Comparison of ENCODE assay signal across 9 cellular contexts in the genomic region with DNA sequence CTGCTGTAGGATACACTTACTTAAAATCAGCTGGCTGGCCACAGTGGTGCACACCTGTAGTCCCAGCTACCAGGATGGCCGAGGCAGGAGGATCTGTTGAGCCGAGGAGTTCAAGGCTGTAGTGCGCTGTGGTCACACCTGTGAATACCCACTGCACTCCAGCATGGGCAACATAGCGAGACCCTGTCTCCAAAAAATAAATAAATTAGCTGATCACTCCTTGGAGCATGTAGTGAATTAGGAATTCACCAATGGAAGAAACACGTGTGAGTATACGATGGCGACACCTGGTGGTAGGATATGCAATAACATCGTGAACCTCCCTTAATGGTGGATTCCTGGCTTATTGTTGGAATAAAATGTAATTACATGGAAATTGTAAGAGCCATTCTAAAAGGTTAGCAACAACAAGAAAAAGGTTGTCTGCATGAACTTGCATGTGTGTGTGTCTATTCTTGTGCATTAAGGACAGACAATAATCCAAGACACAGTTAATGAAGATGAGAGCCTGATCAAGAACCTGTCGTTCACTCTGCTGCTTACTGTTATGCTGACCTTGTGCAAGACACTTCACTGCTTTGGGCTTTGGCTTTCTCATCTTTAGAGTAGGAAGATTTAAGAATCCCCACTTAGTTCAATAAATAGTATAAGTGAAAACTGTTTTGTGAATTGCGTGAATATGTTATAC. TPM values are rescaled to one million over a fixed set of nuclear protein-coding genes. Genes with fewer than 3 reads are reported as not detected.
DNase-seq lines count a peak whose midpoint lies in the region; ATAC-seq and TF ChIP-seq lines count a peak whose summit lies in the region.
"Had no signal": no experiment of that assay in that cellular context is flagged by ENCODE, and none has a peak within 500 bp of the region (broad histone marks: within the 10 kb centered on the region; RNA-seq: fewer than 3 reads in every experiment).

No MANE protein-coding gene starts in this region.

- peaks cover 4% of the 10 kb centered on the region for H3K27me3 Mint-ChIP-seq in activated naive CD4-positive, alpha-beta T cell treated with anti-CD3 and anti-CD28 coated beads, Interleukin-2, amount 10 ng/mL, durations not matched to agents 7 days and 5 days
- H3K27me3 Mint-ChIP-seq: activated naive CD4-positive, alpha-beta T cell treated with anti-CD3 and anti-CD28 coated beads, Interleukin-2, amount 50 U/mL, for 24 hours had no signal

- H3K27ac ChIP-seq in SJSA1 (no peak overlapping the region), prostate gland (no peak overlapping the region)

- H3K9me3 Mint-ChIP-seq in activated naive CD4-positive, alpha-beta T cell treated with anti-CD3 and anti-CD28 coated beads, Interleukin-2, amount 10 ng/mL, durations not matched to agents 7 days and 5 days, result no peaks in the 10 kb centered on the region
- H3K9me3 Mint-ChIP-seq: activated naive CD4-positive, alpha-beta T cell treated with anti-CD3 and anti-CD28 coated beads, Interleukin-2, amount 50 U/mL, for 24 hours had no signal

- peak; percentile 65 to 96 (median 84) for TF ChIP-seq CTCF in prostate gland (IDR thresholded peaks at IDR 0.05)

- H3K4me3 ChIP-seq in SJSA1 (no peak overlapping the region), prostate gland (no peak overlapping the region)

- H3K27ac Mint-ChIP-seq in activated naive CD4-positive, alpha-beta T cell treated with anti-CD3 and anti-CD28 coated beads, Interleukin-2, amount 10 ng/mL, durations not matched to agents 7 days and 5 days, result no peak overlapping the region
- H3K27ac Mint-ChIP-seq: activated naive CD4-positive, alpha-beta T cell treated with anti-CD3 and anti-CD28 coated beads, Interleukin-2, amount 50 U/mL, for 24 hours had no signal

- no peak for ATAC-seq in GM21825 (IDR thresholded peaks at IDR 0.05; ENCODE audit: unreplicated experiment)
- ATAC-seq in GM19395 (IDR thresholded peaks at IDR 0.05; ENCODE audit: unreplicated experiment), result no peak

- H3K36me3 Mint-ChIP-seq in activated naive CD4-positive, alpha-beta T cell treated with anti-CD3 and anti-CD28 coated beads, Interleukin-2, amount 10 ng/mL, durations not matched to agents 7 days and 5 days, result no peaks in the 10 kb centered on the region
- H3K36me3 Mint-ChIP-seq: activated naive CD4-positive, alpha-beta T cell treated with anti-CD3 and anti-CD28 coated beads, Interleukin-2, amount 50 U/mL, for 24 hours had no signal

- no peaks in the 10 kb centered on the region for H3K27me3 ChIP-seq in SJSA1 (replicated peaks)
- no peaks in the 10 kb centered on the region for H3K27me3 ChIP-seq in prostate gland (replicated peaks; ENCODE audit: insufficient read depth)

- no peaks in the 10 kb centered on the region for H3K36me3 ChIP-seq in SJSA1
- no peaks in the 10 kb centered on the region for H3K36me3 ChIP-seq in prostate gland

- TF ChIP-seq POLR2A in prostate gland (IDR thresholded peaks at IDR 0.05), result no peak

- CTCF ChIA-PET in activated naive CD4-positive, alpha-beta T cell treated with anti-CD3 and anti-CD28 coated beads, Interleukin-2, amount 10 ng/mL, durations not matched to agents 7 days and 5 days (lab: Charles Lee), result interaction anchor here (0.8 to 8.8 kb wide), 11 partner anchors 12 to 255 kb away, joined by 3 to 120 read pairs (median 4); no protein-coding TSS in a partner anchor

- no peak overlapping the region for H3K4me3 Mint-ChIP-seq in activated naive CD4-positive, alpha-beta T cell treated with anti-CD3 and anti-CD28 coated beads, Interleukin-2, amount 10 ng/mL, durations not matched to agents 7 days and 5 days
- H3K4me3 Mint-ChIP-seq: activated naive CD4-positive, alpha-beta T cell treated with anti-CD3 and anti-CD28 coated beads, Interleukin-2, amount 50 U/mL, for 24 hours had no signal

- H3K4me1 Mint-ChIP-seq in activated naive CD4-positive, alpha-beta T cell treated with anti-CD3 and anti-CD28 coated beads, Interleukin-2, amount 10 ng/mL, durations not matched to agents 7 days and 5 days, result peaks cover 5% of the 10 kb centered on the region

- 44% methylated on average over 10 of the region's 10 CpGs for WGBS in prostate gland

- intact Hi-C loops in prostate gland (cut with DNase I), result loop anchor here (1.0 to 5.0 kb wide), 2 partner anchors 145 to 194 kb away; a partner anchor contains a TSS

- H3K4me1 ChIP-seq in SJSA1 (replicated peaks), result no peaks in the 10 kb centered on the region
- H3K4me1 ChIP-seq in prostate gland (replicated peaks), result no peaks in the 10 kb centered on the region

- DNase-seq in DMS153 (lab: John Stamatoyannopoulos, UW), result peak; percentile 4
- DNase-seq in KG1 (lab: John Stamatoyannopoulos, UW), result peak; percentile 43
- peak; percentile 50 to 60 for DNase-seq in SJSA1 (ENCODE audit: low read depth in 1 of 2, low spot score in 2 of 2)
- peak; percentile 69 for DNase-seq in activated naive CD4-positive, alpha-beta T cell treated with anti-CD3 and anti-CD28 coated beads, Interleukin-2, amount 10 ng/mL, durations not matched to agents 7 days and 5 days
- DNase-seq in glomerular visceral epithelial cell (ENCODE audit: extremely low spot score), result peak; percentile 62
- DNase-seq in prostate gland (ENCODE audit: low spot score), result peak; percentile 51

- H3K9me3 ChIP-seq in SJSA1 (replicated peaks) (no peaks in the 10 kb centered on the region), prostate gland (no peaks in the 10 kb centered on the region)

RNA-seq across cellular contexts. Expression of a gene that starts 38.6 kb away (rescaled TPM):
- total RNA-seq in SJSA1 (2014; rRNA removed; shearing (Covaris generic)), result 44.8 and 142 TPM in 2 replicates
- total RNA-seq in prostate gland, result 10 to 100 TPM; 46.8 to 78.4 TPM

Comparison
In these comparisons a context has a peak if more than half of its experiments do, and no peak if none do; other contexts are left out.
1. DNase-seq: peak in every context shown above with its lines; median percentile 69 in activated naive CD4-positive, alpha-beta T cell treated with anti-CD3 and anti-CD28 coated beads, Interleukin-2, amount 10 ng/mL, durations not matched to agents 7 days and 5 days; 62 in glomerular visceral epithelial cell; 55 in SJSA1; 51 in prostate gland; 43 in KG1; 4 in DMS153.